ENCODE assay signal across 1 cellular context in the genomic region with DNA sequence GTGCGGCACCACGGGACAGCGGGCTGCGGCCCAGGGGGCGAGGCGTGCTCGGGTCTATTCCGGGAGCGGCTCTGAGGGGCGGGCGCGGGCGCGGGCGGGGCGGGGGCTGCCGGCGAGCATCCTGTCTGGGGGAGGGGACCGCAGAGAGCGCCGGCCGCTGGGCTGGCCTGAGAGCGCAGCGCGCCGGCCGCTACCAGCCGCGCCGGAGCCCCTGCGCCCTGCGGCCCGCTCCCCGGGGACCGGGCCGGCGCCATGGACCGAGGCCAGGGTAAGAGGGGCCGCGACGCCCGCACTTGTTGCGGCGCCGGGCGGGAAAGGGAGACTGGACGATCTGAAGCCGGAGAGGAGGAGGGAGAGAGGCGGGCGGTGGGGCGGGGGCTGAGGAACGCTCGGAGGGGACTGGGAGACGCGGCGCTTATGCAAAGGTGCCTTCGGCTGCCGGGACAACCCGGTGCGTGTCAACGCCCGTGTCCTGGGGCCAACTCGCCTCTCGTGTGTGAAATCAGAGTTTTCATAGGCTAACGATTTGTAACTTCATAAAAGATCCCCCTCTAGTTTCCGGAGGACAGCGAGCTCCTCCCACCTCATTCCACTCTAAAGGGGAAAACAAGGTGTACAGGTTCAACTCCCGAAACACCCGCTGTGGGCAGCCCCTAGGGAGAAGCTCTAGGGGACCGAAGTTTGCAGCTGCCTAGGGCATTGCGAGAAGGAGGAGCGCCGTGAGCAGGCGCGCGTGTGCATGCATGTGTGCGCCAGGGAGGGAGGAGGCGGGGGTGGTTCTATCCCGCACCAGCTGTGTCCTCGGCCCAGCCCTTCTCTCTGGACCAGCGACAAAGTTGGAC.
TF ChIP-seq lines count a peak whose summit lies in the region.

Gene AFAP1L1, plus strand, starts transcription at position 143 of the 842 bp plus-strand sequence. Its CDS starts 110 bp downstream, at position 253.

TF ChIP-seq in H1, 55 proteins besides CTCF, POLR2A, EP300 and RAD21:
- no peak for TF ChIP-seq USF2 (IDR thresholded peaks at IDR 0.05; ENCODE audit: low read length)
- TF ChIP-seq TAF1 (IDR thresholded peaks at IDR 0.05; ENCODE audit: low read depth, low read length): 0 out of 2 replicates have a peak, but pooled peaks have one; percentile 6
- peak; percentile 45; the same call in 1 of the 2 replicates for TF ChIP-seq SUZ12 (IDR thresholded peaks at IDR 0.05; ENCODE audit: low read length)
- TF ChIP-seq EZH2 (IDR thresholded peaks at IDR 0.05; ENCODE audit: low read depth, low read length, severe bottlenecking): peak; percentile 46
- TF ChIP-seq YY1 (IDR thresholded peaks at IDR 0.05; ENCODE audit: low read depth, low read length): no peak
- TF ChIP-seq KDM4A (IDR thresholded peaks at IDR 0.05; ENCODE audit: low read depth, low read length, severe bottlenecking): peak; percentile 88
- no peak for TF ChIP-seq ZNF274 (IDR thresholded peaks at IDR 0.05; ENCODE audit: borderline replicate concordance, extremely low read depth, low read length)
- no peak for TF ChIP-seq SIRT6 (IDR thresholded peaks at IDR 0.05; ENCODE audit: low read length)
- no peak for TF ChIP-seq CBX8 (IDR thresholded peaks at IDR 0.05; ENCODE audit: borderline replicate concordance, low read depth, low read length)
- TF ChIP-seq SIN3A (conservative IDR thresholded peaks at IDR 0.05 in 1 of 2, IDR thresholded peaks at IDR 0.05 in 1 of 2; ENCODE audit: low read depth in 1 of 2, low read length in 2 of 2): peak in 1 of 2 experiments; percentile 60; a peak in 1 of 4 replicates
- TF ChIP-seq CHD2 (IDR thresholded peaks at IDR 0.05; ENCODE audit: low read length): no peak
- peak; percentile 9 for TF ChIP-seq ASH2L (IDR thresholded peaks at IDR 0.05; ENCODE audit: low read length)
- no peak for TF ChIP-seq RFX5 (IDR thresholded peaks at IDR 0.05; ENCODE audit: borderline replicate concordance, low read depth, low read length)
- TF ChIP-seq, protein P1, sequence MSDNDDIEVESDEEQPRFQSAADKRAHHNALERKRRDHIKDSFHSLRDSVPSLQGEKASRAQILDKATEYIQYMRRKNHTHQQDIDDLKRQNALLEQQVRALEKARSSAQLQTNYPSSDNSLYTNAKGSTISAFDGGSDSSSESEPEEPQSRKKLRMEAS (IDR thresholded peaks at IDR 0.05): 0 out of 2 replicates have a peak, but pooled peaks have one; percentile 41
TF ChIP-seq in H1: peak in this region for 7.
